ENCODE assay signal across 9 cellular contexts in the genomic region with DNA sequence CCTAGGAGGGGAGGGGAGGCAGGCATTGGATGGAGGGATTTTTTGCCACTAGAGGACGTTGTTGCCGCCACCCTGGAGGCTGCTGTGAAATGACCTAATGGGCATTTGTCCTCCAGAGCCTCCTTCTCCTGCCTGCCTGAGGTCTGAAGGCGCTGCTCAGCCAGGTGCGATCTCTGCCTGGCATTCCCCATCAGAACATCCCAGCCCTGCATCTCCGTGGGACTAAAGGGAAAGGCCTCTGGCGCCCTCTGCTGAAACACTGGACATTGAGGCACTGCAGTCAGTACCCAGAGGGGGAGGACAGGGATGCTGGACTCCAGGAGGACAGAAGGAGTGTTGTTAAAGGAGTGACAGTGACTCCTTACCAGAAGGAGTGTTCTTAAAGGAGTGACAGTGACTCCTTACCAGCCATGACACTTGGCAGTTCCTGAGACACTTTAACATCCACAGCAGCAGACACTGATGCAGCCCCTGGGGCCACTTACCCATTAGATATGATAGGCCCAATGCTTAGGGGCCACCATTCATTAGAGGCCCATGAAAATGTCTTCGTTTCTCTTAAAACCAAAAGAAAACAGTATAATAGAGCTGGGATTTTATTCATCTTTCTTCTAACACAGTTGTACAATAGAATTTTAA. TPM values are rescaled to one million over a fixed set of nuclear protein-coding genes. Genes with fewer than 3 reads are reported as not detected.
DNase-seq lines count a peak whose midpoint lies in the region; ATAC-seq and TF ChIP-seq lines count a peak whose summit lies in the region.
"Had no signal": no experiment of that assay in that cellular context is flagged by ENCODE, and none has a peak within 500 bp of the region (broad histone marks: within the 10 kb centered on the region; RNA-seq: fewer than 3 reads in every experiment).

No MANE protein-coding gene starts in this region.

- CTCF ChIA-PET in WTC11 (lab: Charles Lee) = interaction anchor here (3.7 kb wide), 1 partner anchor 126 kb away, joined by 27 read pairs; no protein-coding TSS in a partner anchor

- TF ChIP-seq CTCF in WTC11 (IDR thresholded peaks at IDR 0.05) (peak; percentile 65), fibroblast of pulmonary artery (IDR thresholded peaks at IDR 0.05; ENCODE audit: low read length, missing control alignments) (peak; percentile 67)

- no peak overlapping the region for H3K4me3 Mint-ChIP-seq in WTC11
- H3K4me3 Mint-ChIP-seq: CD4-positive, CD25-positive, alpha-beta regulatory T cell had no signal

- ATAC-seq in WTC11 = peak; percentile 78
- ATAC-seq in HG02970 (IDR thresholded peaks at IDR 0.05; ENCODE audit: low FRiP score, unreplicated experiment) = no peak
- ATAC-seq in HG03095 (IDR thresholded peaks at IDR 0.05; ENCODE audit: unreplicated experiment) = no peak

- POLR2A ChIA-PET in WTC11 (lab: Charles Lee) = no interaction called here

- H3K4me3 ChIP-seq in fibroblast of pulmonary artery (replicated peaks; ENCODE audit: low read depth, low read length) = no peak overlapping the region

- H3K4me1 Mint-ChIP-seq in WTC11 = peaks cover 19% of the 10 kb centered on the region

- H3K27ac Mint-ChIP-seq in WTC11 = no peak overlapping the region
- H3K27ac Mint-ChIP-seq: CD4-positive, CD25-positive, alpha-beta regulatory T cell had no signal

- H3K27me3 Mint-ChIP-seq in WTC11 (ENCODE audit: low read depth) = peaks cover 5% of the 10 kb centered on the region

- no peaks in the 10 kb centered on the region; the same call in 1 of the 2 replicates for H3K36me3 Mint-ChIP-seq in WTC11
- H3K36me3 Mint-ChIP-seq: CD4-positive, CD25-positive, alpha-beta regulatory T cell had no signal

- DNase-seq in NCI-H524 (lab: John Stamatoyannopoulos, UW) (peak; percentile 68 to 79), NCI-H524 treated with DMSO at 0.1 percent for 48 hours (lab: John Stamatoyannopoulos, UW) (no peak), NCI-H128 (lab: John Stamatoyannopoulos, UW; ENCODE audit: unreplicated experiment) (peak; percentile 68), WTC11 (ENCODE audit: low spot score) (peak; percentile 89), fibroblast of pulmonary artery (ENCODE audit: low read depth) (peak; percentile 51), occipital lobe (lab: John Stamatoyannopoulos, UW) (peak; percentile 45)

- no peaks in the 10 kb centered on the region for H3K9me3 Mint-ChIP-seq in WTC11

TF ChIP-seq in WTC11, 78 proteins besides CTCF, POLR2A, EP300 and RAD21:
- TF ChIP-seq, protein P1, sequence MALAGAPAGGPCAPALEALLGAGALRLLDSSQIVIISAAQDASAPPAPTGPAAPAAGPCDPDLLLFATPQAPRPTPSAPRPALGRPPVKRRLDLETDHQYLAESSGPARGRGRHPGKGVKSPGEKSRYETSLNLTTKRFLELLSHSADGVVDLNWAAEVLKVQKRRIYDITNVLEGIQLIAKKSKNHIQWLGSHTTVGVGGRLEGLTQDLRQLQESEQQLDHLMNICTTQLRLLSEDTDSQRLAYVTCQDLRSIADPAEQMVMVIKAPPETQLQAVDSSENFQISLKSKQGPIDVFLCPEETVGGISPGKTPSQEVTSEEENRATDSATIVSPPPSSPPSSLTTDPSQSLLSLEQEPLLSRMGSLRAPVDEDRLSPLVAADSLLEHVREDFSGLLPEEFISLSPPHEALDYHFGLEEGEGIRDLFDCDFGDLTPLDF (CRISPR knock-in tag; IDR thresholded peaks at IDR 0.05) = no peak
- TF ChIP-seq, protein P2, sequence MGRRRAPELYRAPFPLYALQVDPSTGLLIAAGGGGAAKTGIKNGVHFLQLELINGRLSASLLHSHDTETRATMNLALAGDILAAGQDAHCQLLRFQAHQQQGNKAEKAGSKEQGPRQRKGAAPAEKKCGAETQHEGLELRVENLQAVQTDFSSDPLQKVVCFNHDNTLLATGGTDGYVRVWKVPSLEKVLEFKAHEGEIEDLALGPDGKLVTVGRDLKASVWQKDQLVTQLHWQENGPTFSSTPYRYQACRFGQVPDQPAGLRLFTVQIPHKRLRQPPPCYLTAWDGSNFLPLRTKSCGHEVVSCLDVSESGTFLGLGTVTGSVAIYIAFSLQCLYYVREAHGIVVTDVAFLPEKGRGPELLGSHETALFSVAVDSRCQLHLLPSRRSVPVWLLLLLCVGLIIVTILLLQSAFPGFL (CRISPR knock-in tag; IDR thresholded peaks at IDR 0.05; ENCODE audit: borderline replicate concordance) = no peak
- TF ChIP-seq SOX15 (CRISPR knock-in tag; IDR thresholded peaks at IDR 0.05) (no peak), FOXP1 (CRISPR knock-in tag; IDR thresholded peaks at IDR 0.05; ENCODE audit: borderline replicate concordance) (no peak), ELF4 (CRISPR knock-in tag; IDR thresholded peaks at IDR 0.05; ENCODE audit: low read depth) (no peak), TCF7 (CRISPR knock-in tag; IDR thresholded peaks at IDR 0.05; ENCODE audit: low read depth) (no peak), ZNF232 (CRISPR knock-in tag; IDR thresholded peaks at IDR 0.05) (no peak)
- TF ChIP-seq, protein P3, sequence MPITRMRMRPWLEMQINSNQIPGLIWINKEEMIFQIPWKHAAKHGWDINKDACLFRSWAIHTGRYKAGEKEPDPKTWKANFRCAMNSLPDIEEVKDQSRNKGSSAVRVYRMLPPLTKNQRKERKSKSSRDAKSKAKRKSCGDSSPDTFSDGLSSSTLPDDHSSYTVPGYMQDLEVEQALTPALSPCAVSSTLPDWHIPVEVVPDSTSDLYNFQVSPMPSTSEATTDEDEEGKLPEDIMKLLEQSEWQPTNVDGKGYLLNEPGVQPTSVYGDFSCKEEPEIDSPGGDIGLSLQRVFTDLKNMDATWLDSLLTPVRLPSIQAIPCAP (CRISPR knock-in tag; IDR thresholded peaks at IDR 0.05) = no peak
- TF ChIP-seq, protein P4, sequence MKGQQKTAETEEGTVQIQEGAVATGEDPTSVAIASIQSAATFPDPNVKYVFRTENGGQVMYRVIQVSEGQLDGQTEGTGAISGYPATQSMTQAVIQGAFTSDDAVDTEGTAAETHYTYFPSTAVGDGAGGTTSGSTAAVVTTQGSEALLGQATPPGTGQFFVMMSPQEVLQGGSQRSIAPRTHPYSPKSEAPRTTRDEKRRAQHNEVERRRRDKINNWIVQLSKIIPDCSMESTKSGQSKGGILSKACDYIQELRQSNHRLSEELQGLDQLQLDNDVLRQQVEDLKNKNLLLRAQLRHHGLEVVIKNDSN (CRISPR knock-in tag; IDR thresholded peaks at IDR 0.05) = no peak
- TF ChIP-seq, protein P5, sequence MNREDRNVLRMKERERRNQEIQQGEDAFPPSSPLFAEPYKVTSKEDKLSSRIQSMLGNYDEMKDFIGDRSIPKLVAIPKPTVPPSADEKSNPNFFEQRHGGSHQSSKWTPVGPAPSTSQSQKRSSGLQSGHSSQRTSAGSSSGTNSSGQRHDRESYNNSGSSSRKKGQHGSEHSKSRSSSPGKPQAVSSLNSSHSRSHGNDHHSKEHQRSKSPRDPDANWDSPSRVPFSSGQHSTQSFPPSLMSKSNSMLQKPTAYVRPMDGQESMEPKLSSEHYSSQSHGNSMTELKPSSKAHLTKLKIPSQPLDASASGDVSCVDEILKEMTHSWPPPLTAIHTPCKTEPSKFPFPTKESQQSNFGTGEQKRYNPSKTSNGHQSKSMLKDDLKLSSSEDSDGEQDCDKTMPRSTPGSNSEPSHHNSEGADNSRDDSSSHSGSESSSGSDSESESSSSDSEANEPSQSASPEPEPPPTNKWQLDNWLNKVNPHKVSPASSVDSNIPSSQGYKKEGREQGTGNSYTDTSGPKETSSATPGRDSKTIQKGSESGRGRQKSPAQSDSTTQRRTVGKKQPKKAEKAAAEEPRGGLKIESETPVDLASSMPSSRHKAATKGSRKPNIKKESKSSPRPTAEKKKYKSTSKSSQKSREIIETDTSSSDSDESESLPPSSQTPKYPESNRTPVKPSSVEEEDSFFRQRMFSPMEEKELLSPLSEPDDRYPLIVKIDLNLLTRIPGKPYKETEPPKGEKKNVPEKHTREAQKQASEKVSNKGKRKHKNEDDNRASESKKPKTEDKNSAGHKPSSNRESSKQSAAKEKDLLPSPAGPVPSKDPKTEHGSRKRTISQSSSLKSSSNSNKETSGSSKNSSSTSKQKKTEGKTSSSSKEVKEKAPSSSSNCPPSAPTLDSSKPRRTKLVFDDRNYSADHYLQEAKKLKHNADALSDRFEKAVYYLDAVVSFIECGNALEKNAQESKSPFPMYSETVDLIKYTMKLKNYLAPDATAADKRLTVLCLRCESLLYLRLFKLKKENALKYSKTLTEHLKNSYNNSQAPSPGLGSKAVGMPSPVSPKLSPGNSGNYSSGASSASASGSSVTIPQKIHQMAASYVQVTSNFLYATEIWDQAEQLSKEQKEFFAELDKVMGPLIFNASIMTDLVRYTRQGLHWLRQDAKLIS (CRISPR knock-in tag; IDR thresholded peaks at IDR 0.05; ENCODE audit: borderline replicate concordance) = no peak
- TF ChIP-seq, protein P6, sequence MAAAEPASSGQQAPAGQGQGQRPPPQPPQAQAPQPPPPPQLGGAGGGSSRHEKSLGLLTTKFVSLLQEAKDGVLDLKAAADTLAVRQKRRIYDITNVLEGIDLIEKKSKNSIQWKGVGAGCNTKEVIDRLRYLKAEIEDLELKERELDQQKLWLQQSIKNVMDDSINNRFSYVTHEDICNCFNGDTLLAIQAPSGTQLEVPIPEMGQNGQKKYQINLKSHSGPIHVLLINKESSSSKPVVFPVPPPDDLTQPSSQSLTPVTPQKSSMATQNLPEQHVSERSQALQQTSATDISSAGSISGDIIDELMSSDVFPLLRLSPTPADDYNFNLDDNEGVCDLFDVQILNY (CRISPR knock-in tag; IDR thresholded peaks at IDR 0.05) = no peak
TF ChIP-seq in WTC11: peak in this region for 0.

RNA-seq across cellular contexts. Expression of a gene that starts 17.0 kb away (rescaled TPM):
- total RNA-seq in WTC11 (2021) (10.5 to 15.7 TPM (median 15.1 TPM) in 3 replicates), occipital lobe (3.1 TPM)

RNA-seq across cellular contexts. Expression of a gene that starts 59.3 kb away (rescaled TPM):
- total RNA-seq in WTC11 (2021) = 0.39 to 1.1 TPM (median 0.46 TPM) in 3 replicates
- not detected for total RNA-seq in occipital lobe
- total RNA-seq: CD4-positive, CD25-positive, alpha-beta regulatory T cell had no signal
